In genomic region chr13:52513957-52514596, GRCh38 we compare ENCODE assay signal across 8 cellular contexts. TPM values are rescaled to one million over a fixed set of nuclear protein-coding genes. Genes with fewer than 3 reads are reported as not detected.
DNase-seq lines count a peak whose midpoint lies in the region; ATAC-seq and TF ChIP-seq lines count a peak whose summit lies in the region.
"Not testable (repeated sequence)": the region's sequence is repeated elsewhere in the genome, so short reads cannot be mapped to it uniquely, and the experiment has no call there.

No MANE protein-coding gene starts in this region.

- in situ Hi-C loops in astrocyte of the spinal cord (cut with HindIII; ENCODE audit: low sequenced_read_pairs): not testable (repeated sequence)

- H2AFZ ChIP-seq in DND-41 (ENCODE audit: low read depth, low read length): not testable (repeated sequence)

- H3K4me1 Mint-ChIP-seq in activated CD4-positive, alpha-beta memory T cell treated with anti-CD3 and anti-CD28 coated beads, Interleukin-2, amount 10 ng/mL, durations not matched to agents 7 days and 5 days; stimulated activated effector memory CD8-positive, alpha-beta T cell treated with anti-CD3 and anti-CD28 coated beads, Interleukin-12 subunit alpha, Interleukin-12 subunit beta, amount 100 ng/mL, for 72 hours: not testable (repeated sequence)

- not testable (repeated sequence) for H3K27ac ChIP-seq in DND-41 (ENCODE audit: low read length)

- H3K4me3 ChIP-seq in DND-41 (ENCODE audit: low read depth in 1 of 2, low read length in 2 of 2); astrocyte of the spinal cord (ENCODE audit: low read depth, low read length); fibroblast of villous mesenchyme (ENCODE audit: low read depth, low read length): not testable (repeated sequence)

- H3K27me3 Mint-ChIP-seq in activated CD4-positive, alpha-beta memory T cell treated with anti-CD3 and anti-CD28 coated beads, Interleukin-2, amount 10 ng/mL, durations not matched to agents 7 days and 5 days: not testable (repeated sequence)

- H3K27me3 ChIP-seq in DND-41 (ENCODE audit: insufficient read depth, low read length, poor library complexity): not testable (repeated sequence)

- TF ChIP-seq CTCF in DND-41 (IDR thresholded peaks at IDR 0.05; ENCODE audit: borderline replicate concordance, extremely low read depth, low read length, poor library complexity, severe bottlenecking); astrocyte of the spinal cord (IDR thresholded peaks at IDR 0.05; ENCODE audit: low read depth, low read length); fibroblast of villous mesenchyme (IDR thresholded peaks at IDR 0.05; ENCODE audit: insufficient read depth, low read depth, low read length): not testable (repeated sequence)

- H3K9me3 ChIP-seq in DND-41 (ENCODE audit: insufficient read depth, low read length, severe bottlenecking): not testable (repeated sequence)

- H4K20me1 ChIP-seq in DND-41 (ENCODE audit: insufficient read depth, low read length): not testable (repeated sequence)

- peak; percentile 85 for ATAC-seq in DND-41 (ENCODE audit: insufficient read depth, low read depth)
- 0 out of 3 replicates have a peak, but pooled peaks have one; percentile 38 for ATAC-seq in SK-N-SH treated with all-trans-retinoic acid at 6 μM for 48 hours
- ATAC-seq in stimulated activated effector memory CD8-positive, alpha-beta T cell treated with anti-CD3 and anti-CD28 coated beads, Interleukin-12 subunit alpha, Interleukin-12 subunit beta, amount 100 ng/mL, for 72 hours: peak; percentile 94

- POLR2A ChIA-PET in activated CD4-positive, alpha-beta memory T cell treated with anti-CD3 and anti-CD28 coated beads, Interleukin-2, amount 10 ng/mL, durations not matched to agents 7 days and 5 days (lab: Charles Lee): not testable (repeated sequence)

- H3K4me1 ChIP-seq in DND-41 (ENCODE audit: insufficient read depth, low read length): not testable (repeated sequence)

- H3K4me2 ChIP-seq in DND-41 (ENCODE audit: insufficient read depth, low read length): not testable (repeated sequence)

- H3K4me3 Mint-ChIP-seq in activated CD4-positive, alpha-beta memory T cell treated with anti-CD3 and anti-CD28 coated beads, Interleukin-2, amount 10 ng/mL, durations not matched to agents 7 days and 5 days; stimulated activated effector memory CD8-positive, alpha-beta T cell treated with anti-CD3 and anti-CD28 coated beads, Interleukin-12 subunit alpha, Interleukin-12 subunit beta, amount 100 ng/mL, for 72 hours: not testable (repeated sequence)

- not testable (repeated sequence) for H3K9ac ChIP-seq in DND-41 (ENCODE audit: low read depth, low read length)

- H3K36me3 Mint-ChIP-seq in activated CD4-positive, alpha-beta memory T cell treated with anti-CD3 and anti-CD28 coated beads, Interleukin-2, amount 10 ng/mL, durations not matched to agents 7 days and 5 days (ENCODE audit: low read depth): peaks cover 15% of the 10 kb centered on the region
- H3K36me3 Mint-ChIP-seq in stimulated activated effector memory CD8-positive, alpha-beta T cell treated with anti-CD3 and anti-CD28 coated beads, Interleukin-12 subunit alpha, Interleukin-12 subunit beta, amount 100 ng/mL, for 72 hours: not testable (repeated sequence)

- not testable (repeated sequence) for H3K36me3 ChIP-seq in DND-41 (ENCODE audit: insufficient read depth, low read length)

- H3K79me2 ChIP-seq in DND-41 (ENCODE audit: insufficient read depth, low read length): not testable (repeated sequence)

- peaks cover 11% of the 10 kb centered on the region for H3K9me3 Mint-ChIP-seq in activated CD4-positive, alpha-beta memory T cell treated with anti-CD3 and anti-CD28 coated beads, Interleukin-2, amount 10 ng/mL, durations not matched to agents 7 days and 5 days
- H3K9me3 Mint-ChIP-seq in stimulated activated effector memory CD8-positive, alpha-beta T cell treated with anti-CD3 and anti-CD28 coated beads, Interleukin-12 subunit alpha, Interleukin-12 subunit beta, amount 100 ng/mL, for 72 hours: not testable (repeated sequence)

- CTCF ChIA-PET in activated CD4-positive, alpha-beta memory T cell treated with anti-CD3 and anti-CD28 coated beads, Interleukin-2, amount 10 ng/mL, durations not matched to agents 7 days and 5 days (lab: Charles Lee): not testable (repeated sequence)

- H3K27ac Mint-ChIP-seq in activated CD4-positive, alpha-beta memory T cell treated with anti-CD3 and anti-CD28 coated beads, Interleukin-2, amount 10 ng/mL, durations not matched to agents 7 days and 5 days: peak overlapping the region; percentile 76
- not testable (repeated sequence) for H3K27ac Mint-ChIP-seq in stimulated activated effector memory CD8-positive, alpha-beta T cell treated with anti-CD3 and anti-CD28 coated beads, Interleukin-12 subunit alpha, Interleukin-12 subunit beta, amount 100 ng/mL, for 72 hours

- DNase-seq in DND-41: peak; percentile 58
- peak; percentile 83 for DNase-seq in HT1080 (ENCODE audit: low read depth)
- DNase-seq in NCI-H226: peak; percentile 37
- DNase-seq in activated CD4-positive, alpha-beta memory T cell treated with anti-CD3 and anti-CD28 coated beads, Interleukin-2, amount 10 ng/mL, durations not matched to agents 7 days and 5 days: peak; percentile 78
- peak; percentile 50 for DNase-seq in astrocyte of the spinal cord (ENCODE audit: low read depth, low spot score)
- peak; percentile 0 for DNase-seq in fibroblast of villous mesenchyme (ENCODE audit: low read depth)
- DNase-seq in stimulated activated effector memory CD8-positive, alpha-beta T cell treated with anti-CD3 and anti-CD28 coated beads, Interleukin-12 subunit alpha, Interleukin-12 subunit beta, amount 100 ng/mL, for 72 hours (ENCODE audit: low spot score in 2 of 2): peak; percentile 5 to 60

RNA-seq across cellular contexts. Expression of gene CKAP2, which starts 58.8 kb away (rescaled TPM):
- total RNA-seq in HT1080 (2014; rRNA removed; shearing (Covaris generic)): 43.7 and 60.0 TPM in 2 replicates
- polyA plus RNA-seq in HT1080 (2015; cell fraction: cytosol; rRNA removed): 53.1 and 65.4 TPM in 2 replicates
- 95.9 and 101 TPM in 2 replicates for polyA plus RNA-seq in HT1080 (2015; cell fraction: nucleus; rRNA removed)
- 10 to 100 TPM; 81.8 to 83.7 TPM for total RNA-seq in activated CD4-positive, alpha-beta memory T cell treated with anti-CD3 and anti-CD28 coated beads, Interleukin-2, amount 10 ng/mL, durations not matched to agents 7 days and 5 days
- total RNA-seq in fibroblast of villous mesenchyme: 20.9 and 39.3 TPM in 2 replicates

Comparison
In these comparisons a context has a peak if more than half of its experiments do, and no peak if none do; other contexts are left out.
1. ATAC-seq: peak in every context shown above with its lines; median percentile 94 in stimulated activated effector memory CD8-positive, alpha-beta T cell treated with anti-CD3 and anti-CD28 coated beads, Interleukin-12 subunit alpha, Interleukin-12 subunit beta, amount 100 ng/mL, for 72 hours; 85 in DND-41; 38 in SK-N-SH treated with all-trans-retinoic acid at 6 μM for 48 hours.
2. DNase-seq: peak in every context shown above with its lines; median percentile 83 in HT1080; 78 in activated CD4-positive, alpha-beta memory T cell treated with anti-CD3 and anti-CD28 coated beads, Interleukin-2, amount 10 ng/mL, durations not matched to agents 7 days and 5 days; 58 in DND-41; 50 in astrocyte of the spinal cord; 37 in NCI-H226; 32 in stimulated activated effector memory CD8-positive, alpha-beta T cell treated with anti-CD3 and anti-CD28 coated beads, Interleukin-12 subunit alpha, Interleukin-12 subunit beta, amount 100 ng/mL, for 72 hours; 0 in fibroblast of villous mesenchyme.